Comparison of ENCODE assay signal across 17 cellular contexts in the genomic region with DNA sequence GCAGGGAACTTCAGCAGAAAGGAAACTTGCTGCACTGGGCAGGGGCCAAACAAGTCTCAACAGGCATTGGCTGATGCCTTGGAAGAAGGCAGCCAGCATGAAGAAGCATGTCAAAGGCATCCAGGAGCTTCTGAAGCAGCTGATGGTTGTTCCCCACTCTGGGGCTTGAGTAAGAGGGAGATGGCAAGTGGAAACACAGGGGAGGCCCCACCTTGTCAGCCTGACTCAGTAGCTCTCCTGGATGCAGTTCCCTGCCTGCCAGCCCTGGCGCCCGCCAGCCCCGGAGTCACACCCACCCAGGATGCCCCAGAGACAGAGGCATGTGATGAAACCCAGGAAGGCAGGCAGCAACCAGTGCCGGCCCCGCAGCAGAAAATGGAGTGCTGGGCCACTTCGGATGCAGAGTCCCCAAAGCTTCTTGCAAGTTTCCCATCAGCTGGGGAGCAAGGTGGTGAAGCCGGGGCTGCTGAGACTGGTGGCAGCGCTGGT.
"Had no signal": no experiment of that assay in that cellular context is flagged by ENCODE, and none has a peak within 500 bp of the region (broad histone marks: within the 10 kb centered on the region; RNA-seq: fewer than 3 reads in every experiment).

No MANE protein-coding gene starts in this region.

- H3K9me3 ChIP-seq: left ventricle myocardium inferior, mucosa of descending colon, ovary, right lobe of liver, tibial artery, uterus had no signal

- H3K4me1 ChIP-seq: neural progenitor cell, right lobe of liver, tibial artery, uterus had no signal

- H3K4me2 ChIP-seq: neural progenitor cell had no signal

- H3K27ac ChIP-seq: cardiac muscle cell, left ventricle myocardium inferior, neural progenitor cell, ovary, right lobe of liver, tibial artery, uterus had no signal

- H2AFZ ChIP-seq: neural progenitor cell had no signal

- DNase-seq: activated CD4-positive, alpha-beta T cell treated with anti-CD3 and anti-CD28 coated beads for 36 hours; activated CD4-positive, alpha-beta T cell treated with anti-CD3 and anti-CD28 coated beads, Interleukin-2, amount 50 U/mL, for 48 hours; dermis blood vessel endothelial cell; effector memory CD4-positive, alpha-beta T cell; left ventricle myocardium inferior; mesenchymal stem cell; mucosa of descending colon; naive B cell; ovary; right lobe of liver; stimulated activated naive CD4-positive, alpha-beta T cell; SW 1271; tibial artery; uterus had no signal

- H3K9ac ChIP-seq: neural progenitor cell had no signal

- ATAC-seq: activated CD4-positive, alpha-beta T cell treated with anti-CD3 and anti-CD28 coated beads for 36 hours; mucosa of descending colon; right lobe of liver; WTC11 had no signal

- H3K27me3 ChIP-seq: cardiac muscle cell, neural progenitor cell, ovary, right lobe of liver, tibial artery, uterus had no signal

- H3K36me3 ChIP-seq: cardiac muscle cell, neural progenitor cell, ovary, uterus had no signal

- H3K4me3 ChIP-seq: cardiac muscle cell, left ventricle myocardium inferior, mucosa of descending colon, neural progenitor cell, ovary, right lobe of liver, tibial artery, uterus had no signal
